In the genomic region with DNA sequence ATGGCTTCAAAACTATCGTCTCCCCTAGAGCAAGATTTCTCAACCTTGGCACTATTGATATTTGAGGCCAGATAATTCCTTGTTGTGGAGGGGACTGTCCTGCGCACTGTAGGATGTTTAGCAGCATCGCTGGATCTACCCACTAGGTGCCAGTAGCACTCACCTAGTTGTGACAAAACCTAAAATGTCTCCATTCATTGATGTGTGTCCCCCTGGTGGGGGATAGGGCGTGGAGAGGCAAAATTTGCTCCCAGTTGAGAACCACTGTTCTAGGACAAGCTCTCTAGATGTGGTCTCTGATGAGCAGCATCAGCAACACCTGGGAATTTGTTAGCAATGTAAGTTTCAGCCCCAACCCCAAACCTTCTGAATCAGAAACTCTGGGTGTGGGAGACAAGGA, we compare ENCODE assay signal across 11 cellular contexts.
DNase-seq lines count a peak whose midpoint lies in the region; ATAC-seq and TF ChIP-seq lines count a peak whose summit lies in the region.
"Had no signal": no experiment of that assay in that cellular context is flagged by ENCODE, and none has a peak within 500 bp of the region (broad histone marks: within the 10 kb centered on the region; RNA-seq: fewer than 3 reads in every experiment).

No MANE protein-coding gene starts in this region.

- H3K27me3 ChIP-seq in SJCRH30: no peaks in the 10 kb centered on the region

- no peak overlapping the region for H3K27ac ChIP-seq in SJCRH30
- H3K27ac ChIP-seq: thoracic aorta had no signal

- TF ChIP-seq CTCF in cardiac fibroblast (IDR thresholded peaks at IDR 0.05; ENCODE audit: low read depth, low read length): peak; percentile 13

- no peak for TF ChIP-seq POLR2A in erythroblast (IDR thresholded peaks at IDR 0.05; ENCODE audit: low read length)

- no peaks in the 10 kb centered on the region for H3K9me3 ChIP-seq in SJCRH30 (replicated peaks)

- no peaks in the 10 kb centered on the region for H3K36me3 ChIP-seq in SJCRH30
- H3K36me3 ChIP-seq: thoracic aorta had no signal

- H3K4me1 ChIP-seq in SJCRH30: no peaks in the 10 kb centered on the region

- ATAC-seq in HG02852 (IDR thresholded peaks at IDR 0.05; ENCODE audit: unreplicated experiment): no peak

- DNase-seq in NCI-H82 (lab: John Stamatoyannopoulos, UW): peak; percentile 75
- DNase-seq in NCI-H82 treated with DMSO at 0.1 percent for 48 hours (lab: John Stamatoyannopoulos, UW; ENCODE audit: unreplicated experiment): no peak
- peak; percentile 3 to 4 for DNase-seq in SJCRH30
- no peak for DNase-seq in cardiac fibroblast (ENCODE audit: low read depth in 2 of 2)
- DNase-seq in stimulated activated CD8-positive, alpha-beta memory T cell treated with anti-CD3 and anti-CD28 coated beads, Interleukin-12 subunit alpha, Interleukin-12 subunit beta, amount 100 ng/mL, for 1 hour (ENCODE audit: low read depth): peak; percentile 5
- DNase-seq in erythroblast (lab: John Stamatoyannopoulos, UW): no peak
- no peak for DNase-seq in NCI-H446 treated with DMSO at 0.1 percent for 48 hours (lab: John Stamatoyannopoulos, UW)
- DNase-seq: COR-L47 had no signal

- no peak overlapping the region for H3K4me3 ChIP-seq in SJCRH30
- H3K4me3 ChIP-seq in cardiac fibroblast (replicated peaks in 1 of 2; ENCODE audit: low read depth in 2 of 2, low read length in 2 of 2): no peak overlapping the region
- H3K4me3 ChIP-seq: lung, thoracic aorta had no signal

Comparison
In these comparisons a context has a peak if more than half of its experiments do, and no peak if none do; other contexts are left out.
1. DNase-seq: peak in NCI-H82 (single experiment), SJCRH30 (2 of 2) and stimulated activated CD8-positive, alpha-beta memory T cell treated with anti-CD3 and anti-CD28 coated beads, Interleukin-12 subunit alpha, Interleukin-12 subunit beta, amount 100 ng/mL, for 1 hour (single experiment); none in NCI-H82 treated with DMSO at 0.1 percent for 48 hours (single experiment), cardiac fibroblast (0 of 2), erythroblast (0 of 2) and NCI-H446 treated with DMSO at 0.1 percent for 48 hours (single experiment).